ENCODE assay signal across 1 cellular context in the genomic region with DNA sequence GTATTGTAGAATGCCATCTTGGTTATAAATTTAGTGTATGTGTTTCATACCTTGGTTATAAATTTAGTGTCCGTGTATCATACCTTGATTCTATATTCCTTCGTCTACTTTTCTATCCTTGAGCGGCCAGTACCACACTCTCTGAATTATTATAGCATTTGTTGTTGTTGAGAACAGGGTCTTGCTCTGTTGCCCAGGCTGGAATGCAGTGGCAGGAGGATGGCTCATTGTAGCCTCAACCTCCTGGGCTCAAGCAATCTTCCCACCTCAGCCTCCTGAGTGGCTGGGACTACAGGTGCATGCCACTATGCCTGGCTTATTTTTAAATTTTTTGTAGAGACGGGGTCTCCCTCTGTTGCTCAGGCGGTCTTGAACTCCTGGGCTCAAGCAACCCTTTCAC.
TF ChIP-seq lines count a peak whose summit lies in the region.

No MANE protein-coding gene starts in this region.

TF ChIP-seq in HepG2, 621 proteins besides CTCF, POLR2A, EP300 and RAD21:
- TF ChIP-seq, protein P1, sequence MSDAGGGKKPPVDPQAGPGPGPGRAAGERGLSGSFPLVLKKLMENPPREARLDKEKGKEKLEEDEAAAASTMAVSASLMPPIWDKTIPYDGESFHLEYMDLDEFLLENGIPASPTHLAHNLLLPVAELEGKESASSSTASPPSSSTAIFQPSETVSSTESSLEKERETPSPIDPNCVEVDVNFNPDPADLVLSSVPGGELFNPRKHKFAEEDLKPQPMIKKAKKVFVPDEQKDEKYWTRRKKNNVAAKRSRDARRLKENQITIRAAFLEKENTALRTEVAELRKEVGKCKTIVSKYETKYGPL (CRISPR knock-in tag; IDR thresholded peaks at IDR 0.05), result no peak
- peak; percentile 53; the same call in 1 of the 2 replicates for TF ChIP-seq ZNF121 (CRISPR knock-in tag; IDR thresholded peaks at IDR 0.05)
- no peak for TF ChIP-seq KMT2B (CRISPR knock-in tag; IDR thresholded peaks at IDR 0.05)
- no peak for TF ChIP-seq ZNF790 (CRISPR knock-in tag; IDR thresholded peaks at IDR 0.05; ENCODE audit: borderline replicate concordance)
- no peak for TF ChIP-seq ERF (CRISPR knock-in tag; IDR thresholded peaks at IDR 0.05)
- no peak for TF ChIP-seq ZBTB20 (CRISPR knock-in tag; IDR thresholded peaks at IDR 0.05; ENCODE audit: borderline replicate concordance, low read depth)
- TF ChIP-seq, protein P2, sequence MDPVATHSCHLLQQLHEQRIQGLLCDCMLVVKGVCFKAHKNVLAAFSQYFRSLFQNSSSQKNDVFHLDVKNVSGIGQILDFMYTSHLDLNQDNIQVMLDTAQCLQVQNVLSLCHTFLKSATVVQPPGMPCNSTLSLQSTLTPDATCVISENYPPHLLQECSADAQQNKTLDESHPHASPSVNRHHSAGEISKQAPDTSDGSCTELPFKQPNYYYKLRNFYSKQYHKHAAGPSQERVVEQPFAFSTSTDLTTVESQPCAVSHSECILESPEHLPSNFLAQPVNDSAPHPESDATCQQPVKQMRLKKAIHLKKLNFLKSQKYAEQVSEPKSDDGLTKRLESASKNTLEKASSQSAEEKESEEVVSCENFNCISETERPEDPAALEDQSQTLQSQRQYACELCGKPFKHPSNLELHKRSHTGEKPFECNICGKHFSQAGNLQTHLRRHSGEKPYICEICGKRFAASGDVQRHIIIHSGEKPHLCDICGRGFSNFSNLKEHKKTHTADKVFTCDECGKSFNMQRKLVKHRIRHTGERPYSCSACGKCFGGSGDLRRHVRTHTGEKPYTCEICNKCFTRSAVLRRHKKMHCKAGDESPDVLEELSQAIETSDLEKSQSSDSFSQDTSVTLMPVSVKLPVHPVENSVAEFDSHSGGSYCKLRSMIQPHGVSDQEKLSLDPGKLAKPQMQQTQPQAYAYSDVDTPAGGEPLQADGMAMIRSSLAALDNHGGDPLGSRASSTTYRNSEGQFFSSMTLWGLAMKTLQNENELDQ (CRISPR knock-in tag; IDR thresholded peaks at IDR 0.05; ENCODE audit: borderline replicate concordance), result no peak
